In the genomic region with DNA sequence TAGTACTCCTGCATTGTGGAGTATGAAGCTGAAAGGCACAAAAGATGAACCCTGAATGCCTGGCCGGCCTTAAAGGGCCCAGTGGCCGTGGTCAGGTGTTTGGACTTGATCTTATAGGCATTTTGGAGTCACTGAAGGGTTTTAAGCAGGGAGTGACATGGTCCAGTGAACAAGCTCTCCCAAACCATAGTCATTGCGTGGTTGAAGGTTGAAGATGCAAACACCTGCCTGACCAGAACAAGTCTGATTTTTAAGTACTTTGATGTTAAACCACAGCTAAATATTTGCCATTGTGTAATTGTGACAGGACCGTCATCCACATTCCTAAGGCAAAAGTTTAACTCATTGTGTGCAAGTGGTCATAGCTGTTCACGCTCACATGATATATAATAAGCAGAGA, we compare ENCODE assay signal across 19 cellular contexts. TPM values are rescaled to one million over a fixed set of nuclear protein-coding genes. Genes with fewer than 3 reads are reported as not detected.
"Had no signal": no experiment of that assay in that cellular context is flagged by ENCODE, and none has a peak within 500 bp of the region (broad histone marks: within the 10 kb centered on the region; RNA-seq: fewer than 3 reads in every experiment).

No MANE protein-coding gene starts in this region.

- DNase-seq: activated CD4-positive, alpha-beta T cell treated with anti-CD3 and anti-CD28 coated beads for 1 hour; activated CD4-positive, alpha-beta T cell treated with anti-CD3 and anti-CD28 coated beads, Interleukin-2, amount 50 U/mL, for 4 hours; activated naive CD4-positive, alpha-beta T cell treated with anti-CD3 and anti-CD28 coated beads, Interleukin-2, amount 10 ng/mL, durations not matched to agents 7 days and 5 days; activated T-cell treated with anti-CD3 and anti-CD28 coated beads for 4 hours; dorsolateral prefrontal cortex; endodermal cell; erythroblast; left ventricle myocardium superior; mesendoderm; sigmoid colon; stimulated activated CD4-positive, alpha-beta T cell treated with anti-CD3 and anti-CD28 coated beads, Interleukin-1b, Interleukin-23, amount 100 ng/mL, for 48 hours; T-cell; T1000 had no signal

- H3K9me3 ChIP-seq: sigmoid colon, thoracic aorta had no signal

- H3K27me3 ChIP-seq: sigmoid colon had no signal

- H3K27ac Mint-ChIP-seq: activated naive CD4-positive, alpha-beta T cell treated with anti-CD3 and anti-CD28 coated beads, Interleukin-2, amount 10 ng/mL, durations not matched to agents 7 days and 5 days; activated T-helper 17 cell treated with anti-CD3 and anti-CD28 coated beads, Interleukin-2, amount 50 U/mL, for 72 hours; endodermal cell; nephron; stimulated activated effector memory CD8-positive, alpha-beta T cell treated with anti-CD3 and anti-CD28 coated beads, Interleukin-12 subunit alpha, Interleukin-12 subunit beta, amount 100 ng/mL, for 72 hours had no signal

- ATAC-seq: activated T-helper 17 cell treated with anti-CD3 and anti-CD28 coated beads, Interleukin-2, amount 50 U/mL, for 72 hours; left ventricle myocardium superior; stimulated activated effector memory CD8-positive, alpha-beta T cell treated with anti-CD3 and anti-CD28 coated beads, Interleukin-12 subunit alpha, Interleukin-12 subunit beta, amount 100 ng/mL, for 72 hours; T-cell had no signal

- H3K4me2 ChIP-seq: hepatocyte had no signal

- H3K4me3 ChIP-seq: cardiac muscle cell, dorsolateral prefrontal cortex, hepatocyte, sigmoid colon, thoracic aorta had no signal

- H2AFZ ChIP-seq: hepatocyte had no signal

- H3K27ac ChIP-seq: cardiac muscle cell, dorsolateral prefrontal cortex, hepatocyte, sigmoid colon, thoracic aorta had no signal

- H3K9me3 Mint-ChIP-seq: activated naive CD4-positive, alpha-beta T cell treated with anti-CD3 and anti-CD28 coated beads, Interleukin-2, amount 10 ng/mL, durations not matched to agents 7 days and 5 days; activated T-helper 17 cell treated with anti-CD3 and anti-CD28 coated beads, Interleukin-2, amount 50 U/mL, for 72 hours; endodermal cell; nephron; stimulated activated effector memory CD8-positive, alpha-beta T cell treated with anti-CD3 and anti-CD28 coated beads, Interleukin-12 subunit alpha, Interleukin-12 subunit beta, amount 100 ng/mL, for 72 hours had no signal

- H3K4me3 Mint-ChIP-seq: activated naive CD4-positive, alpha-beta T cell treated with anti-CD3 and anti-CD28 coated beads, Interleukin-2, amount 10 ng/mL, durations not matched to agents 7 days and 5 days; activated T-helper 17 cell treated with anti-CD3 and anti-CD28 coated beads, Interleukin-2, amount 50 U/mL, for 72 hours; endodermal cell; nephron; stimulated activated effector memory CD8-positive, alpha-beta T cell treated with anti-CD3 and anti-CD28 coated beads, Interleukin-12 subunit alpha, Interleukin-12 subunit beta, amount 100 ng/mL, for 72 hours; T-cell had no signal

- H3K79me2 ChIP-seq: hepatocyte had no signal

- H3K36me3 Mint-ChIP-seq: activated naive CD4-positive, alpha-beta T cell treated with anti-CD3 and anti-CD28 coated beads, Interleukin-2, amount 10 ng/mL, durations not matched to agents 7 days and 5 days; stimulated activated effector memory CD8-positive, alpha-beta T cell treated with anti-CD3 and anti-CD28 coated beads, Interleukin-12 subunit alpha, Interleukin-12 subunit beta, amount 100 ng/mL, for 72 hours; T-cell had no signal

- H3K36me3 ChIP-seq: cardiac muscle cell, sigmoid colon, thoracic aorta had no signal

RNA-seq across cellular contexts. Expression of a gene that starts 3.3 kb away (rescaled TPM):
- total RNA-seq: activated T-helper 17 cell treated with anti-CD3 and anti-CD28 coated beads, Interleukin-2, amount 50 U/mL, for 72 hours; cardiac muscle cell had no signal
- polyA plus RNA-seq: cardiac muscle cell had no signal

RNA-seq across cellular contexts. Expression of a gene that starts 35.3 kb away (rescaled TPM):
- total RNA-seq: activated T-helper 17 cell treated with anti-CD3 and anti-CD28 coated beads, Interleukin-2, amount 50 U/mL, for 72 hours had no signal
